8 cellular contexts compared by ENCODE assay signal in the genomic region with DNA sequence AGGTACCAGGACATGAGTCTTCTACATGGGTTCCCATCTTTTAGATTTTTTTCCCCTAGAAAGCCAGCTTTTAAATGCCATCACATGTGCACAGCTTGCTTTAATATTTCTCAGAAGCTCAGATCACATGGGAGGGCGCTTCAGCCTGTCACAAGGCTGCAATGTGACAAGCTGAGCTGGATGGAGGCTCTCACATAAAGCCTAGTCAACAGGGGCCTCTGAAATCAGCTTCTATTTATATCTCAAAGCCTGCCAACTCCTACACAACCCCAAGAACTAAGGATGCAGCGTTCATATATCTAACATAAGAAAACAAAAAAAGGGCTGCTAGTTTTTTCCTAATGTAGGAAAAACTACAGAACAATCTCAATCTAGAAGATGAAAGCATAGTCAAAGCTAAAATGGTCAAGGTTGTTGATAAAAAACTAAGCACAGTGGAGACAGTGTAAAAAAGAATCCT. TPM values are rescaled to one million over a fixed set of nuclear protein-coding genes. Genes with fewer than 3 reads are reported as not detected.
DNase-seq lines count a peak whose midpoint lies in the region; ATAC-seq and TF ChIP-seq lines count a peak whose summit lies in the region.

No MANE protein-coding gene starts in this region.

- H3K4me3 ChIP-seq in heart left ventricle (peak overlapping the region; percentile 86 to 96 (median 92)), trophoblast cell (ENCODE audit: low read depth, low read length) (no peak overlapping the region), urinary bladder (ENCODE audit: low read depth, low read length) (peak overlapping the region; percentile 95)

- peaks cover 0 to under 1% (median 0%) of the 10 kb centered on the region in 3 donors for H3K27me3 Mint-ChIP-seq in CD14-positive monocyte (ENCODE audit: low read depth in 3 of 3)

- H3K36me3 ChIP-seq in heart left ventricle (peaks cover 0 to 38% (median 31%) of the 10 kb centered on the region in 9 donors), trophoblast cell (ENCODE audit: control insufficient read depth in 1 of 2, insufficient read depth in 2 of 2, low read length in 2 of 2) (peaks cover 0 to 14% of the 10 kb centered on the region in 2 experiments), urinary bladder (ENCODE audit: insufficient read depth) (peaks cover 3% of the 10 kb centered on the region)

- peak overlapping the region; percentile 85 for H3K4me2 ChIP-seq in trophoblast cell (ENCODE audit: low read length)

- peak in 1 of 2 donors; percentile 30 for TF ChIP-seq POLR2A in heart left ventricle (IDR thresholded peaks at IDR 0.05)

- H3K9me3 ChIP-seq in heart left ventricle (no peaks in the 10 kb centered on the region), trophoblast cell (ENCODE audit: insufficient read depth, low read depth, low read length) (no peaks in the 10 kb centered on the region)

- peak overlapping the region; percentile 87 to 100 (median 93) for H3K27ac Mint-ChIP-seq in CD14-positive monocyte

- H2BK120ac ChIP-seq in trophoblast cell (ENCODE audit: insufficient read depth, low read length, poor library complexity), result no peak overlapping the region

- peaks cover 20% of the 10 kb centered on the region for H3K79me1 ChIP-seq in trophoblast cell (ENCODE audit: low read length)

- no peak overlapping the region for H2AFZ ChIP-seq in trophoblast cell (ENCODE audit: insufficient read depth, low read length, poor library complexity)

- H3K27ac ChIP-seq in heart left ventricle (peak overlapping the region; percentile 99 to 100 (median 100)), trophoblast cell (ENCODE audit: low read depth, low read length) (no peak overlapping the region), urinary bladder (ENCODE audit: low read depth) (peak overlapping the region; percentile 100)

- H3K18ac ChIP-seq in trophoblast cell (ENCODE audit: low read length), result no peak overlapping the region

- no peak overlapping the region for H3K14ac ChIP-seq in trophoblast cell (ENCODE audit: low read length)

- no peak overlapping the region for H2AK5ac ChIP-seq in trophoblast cell (ENCODE audit: low read length)

- WGBS in heart left ventricle, 4 donors, result 0 to 3% (median 2%) methylated on average over 2 of the region's 2 CpGs
- WGBS in trophoblast cell (ENCODE audit: extremely low coverage, insufficient coverage, insufficient read length), result no CpG with 5 or more reads among the region's 2 CpGs
- WGBS in urinary bladder, result 4% methylated on average over 2 of the region's 2 CpGs

- no peak overlapping the region for H3K23ac ChIP-seq in trophoblast cell (ENCODE audit: low read length)

- H2BK12ac ChIP-seq in trophoblast cell (ENCODE audit: low read length), result no peak overlapping the region

- H3K4ac ChIP-seq in trophoblast cell (ENCODE audit: low read depth, low read length), result peak overlapping the region; percentile 81

- H4K8ac ChIP-seq in trophoblast cell (ENCODE audit: low read depth, low read length), result no peak overlapping the region

- intact Hi-C loops in CD14-positive monocyte (cut with micrococcal nuclease) (loop anchor here (5.0 kb wide), 2 partner anchors 55 to 230 kb away; no protein-coding TSS in a partner anchor), heart left ventricle (cut with DNase I) (loop anchor here in 7 of 10 donors (2.0 to 10.0 kb wide), 11 partner anchors 55 to 1948 kb away; a partner anchor contains a TSS)

- no peak overlapping the region for H3K9ac ChIP-seq in trophoblast cell (ENCODE audit: low read length)

- H4K12ac ChIP-seq in trophoblast cell (ENCODE audit: low read depth, low read length), result no peak overlapping the region

- H3K27me3 ChIP-seq in heart left ventricle (no peaks in the 10 kb centered on the region), trophoblast cell (ENCODE audit: insufficient read depth, low read length) (no peaks in the 10 kb centered on the region)

- DNase-seq in CD14-positive monocyte (ENCODE audit: low spot score), result peak; percentile 70
- DNase-seq in RKO (ENCODE audit: low spot score), result peak; percentile 90
- peak; percentile 77 for DNase-seq in amniotic epithelial cell (ENCODE audit: low read depth)
- peak in 4 of 5 donors; percentile 72 to 85 (median 78) for DNase-seq in heart left ventricle
- DNase-seq in trophoblast cell, result peak in 1 of 2 donors; percentile 60

- H2BK5ac ChIP-seq in trophoblast cell (ENCODE audit: low read depth, low read length, poor library complexity), result no peak overlapping the region

- peaks cover 42% of the 10 kb centered on the region for H3K4me1 Mint-ChIP-seq in CD14-positive monocyte

- H3K4me1 ChIP-seq in heart left ventricle, result peaks cover 9 to 66% (median 44%) of the 10 kb centered on the region in 12 donors
- H3K4me1 ChIP-seq in trophoblast cell (ENCODE audit: control insufficient read depth in 1 of 2, insufficient read depth in 2 of 2, low read length in 2 of 2), result peaks cover 0 to 2% of the 10 kb centered on the region in 2 experiments
- no peaks in the 10 kb centered on the region for H3K4me1 ChIP-seq in urinary bladder (ENCODE audit: insufficient read depth)

- ATAC-seq in GM19043 (IDR thresholded peaks at IDR 0.05; ENCODE audit: low read depth, unreplicated experiment) (peak; percentile 30), HG03442 (IDR thresholded peaks at IDR 0.05; ENCODE audit: unreplicated experiment) (peak; percentile 33), heart left ventricle (peak; percentile 46 to 67 (median 56))

- no peak overlapping the region for H4K91ac ChIP-seq in trophoblast cell (ENCODE audit: low read depth, low read length)

- peak overlapping the region; percentile 95 to 96 for H3K4me3 Mint-ChIP-seq in CD14-positive monocyte

- peaks cover 54 to 56% of the 10 kb centered on the region in 2 donors for H3K36me3 Mint-ChIP-seq in CD14-positive monocyte

- peaks cover 0 to 2% (median 0%) of the 10 kb centered on the region in 7 donors for H3K9me3 Mint-ChIP-seq in CD14-positive monocyte

- H3K79me2 ChIP-seq in trophoblast cell (ENCODE audit: control insufficient read depth, insufficient read depth, low read length, poor library complexity), result peaks cover 24% of the 10 kb centered on the region

- TF ChIP-seq CTCF in CD14-positive monocyte (IDR thresholded peaks at IDR 0.05), result no peak
- TF ChIP-seq CTCF in heart left ventricle (IDR thresholded peaks at IDR 0.05), result peak in 1 of 12 donors; percentile 4

RNA-seq across cellular contexts. Expression of a gene that starts 2.3 kb away (rescaled TPM):
- polyA plus RNA-seq in CD14-positive monocyte, result 100 to 1,000 TPM; 199 to 237 TPM
- 100 to 1,000 TPM; 125 to 275 (median 205) TPM for total RNA-seq in heart left ventricle
- 100 to 1,000 TPM in 1 of 2 donors, 10 to 100 TPM in 1; 99.1 to 110 TPM for polyA plus RNA-seq in heart left ventricle
- polyA plus RNA-seq in trophoblast cell (2013), result 209 and 220 TPM in 2 replicates
- 174 TPM for total RNA-seq in urinary bladder
- 214 TPM for polyA plus RNA-seq in urinary bladder
